Comparison of ENCODE assay signal across 9 cellular contexts in genomic region chr11:76459299-76459698, GRCh38. TPM values are rescaled to one million over a fixed set of nuclear protein-coding genes. Genes with fewer than 3 reads are reported as not detected.
DNase-seq lines count a peak whose midpoint lies in the region; ATAC-seq and TF ChIP-seq lines count a peak whose summit lies in the region.
"Had no signal": no experiment of that assay in that cellular context is flagged by ENCODE, and none has a peak within 500 bp of the region (broad histone marks: within the 10 kb centered on the region; RNA-seq: fewer than 3 reads in every experiment).

No MANE protein-coding gene starts in this region.

- H3K36me3 ChIP-seq in heart left ventricle, result peaks cover 0 to 79% (median 64%) of the 10 kb centered on the region in 9 donors
- H3K36me3 ChIP-seq in upper lobe of left lung, result peaks cover 3 to 35% (median 3%) of the 10 kb centered on the region in 4 donors
- H3K36me3 ChIP-seq in mucosa of descending colon (ENCODE audit: low read depth), result no peaks in the 10 kb centered on the region

- peak in 9 of 12 donors; percentile 7 to 56 (median 31) for TF ChIP-seq CTCF in heart left ventricle (IDR thresholded peaks at IDR 0.05)
- TF ChIP-seq CTCF in fibroblast of pulmonary artery (IDR thresholded peaks at IDR 0.05; ENCODE audit: low read length, missing control alignments), result peak; percentile 44
- peak in 4 of 6 experiments; percentile 12 to 46 (median 40) for TF ChIP-seq CTCF in upper lobe of left lung (IDR thresholded peaks at IDR 0.05)
- no peak for TF ChIP-seq CTCF in mucosa of descending colon (IDR thresholded peaks at IDR 0.05)

- intact Hi-C loops in heart left ventricle (cut with DNase I) (no loop called here), cardiac septum (cut with DNase I) (no loop called here), mucosa of descending colon (cut with DNase I, micrococcal nuclease) (no loop called here)

- no peak for TF ChIP-seq EP300 in upper lobe of left lung (IDR thresholded peaks at IDR 0.05)

- H3K4me1 ChIP-seq in heart left ventricle (peaks cover 0 to 12% (median 0%) of the 10 kb centered on the region in 12 donors), upper lobe of left lung (no peaks in the 10 kb centered on the region), mucosa of descending colon (ENCODE audit: low read depth) (no peaks in the 10 kb centered on the region)

- H3K27ac ChIP-seq in heart left ventricle (no peak overlapping the region), upper lobe of left lung (no peak overlapping the region)

- H3K27me3 ChIP-seq in heart left ventricle (no peaks in the 10 kb centered on the region), upper lobe of left lung (no peaks in the 10 kb centered on the region)

- H3K4me3 ChIP-seq in heart left ventricle (no peak overlapping the region), fibroblast of pulmonary artery (replicated peaks; ENCODE audit: low read depth, low read length) (no peak overlapping the region), upper lobe of left lung (no peak overlapping the region), mucosa of descending colon (no peak overlapping the region)

- ATAC-seq in heart left ventricle (no peak), upper lobe of left lung (ENCODE audit: low FRiP score in 2 of 2) (no peak), GM21367 (IDR thresholded peaks at IDR 0.05; ENCODE audit: unreplicated experiment) (no peak), mucosa of descending colon (no peak)
- ATAC-seq: natural killer cell treated with Interleukin-12 subunit alpha and Interleukin-12 subunit beta and Interleukin-15 and Interleukin-18, amount 100 ng/mL, for 72 hours had no signal

- TF ChIP-seq POLR2A in heart left ventricle (IDR thresholded peaks at IDR 0.05), result no peak
- TF ChIP-seq POLR2A in upper lobe of left lung (IDR thresholded peaks at IDR 0.05), result no peak

- H3K9me3 ChIP-seq in heart left ventricle, result no peaks in the 10 kb centered on the region
- no peaks in the 10 kb centered on the region for H3K9me3 ChIP-seq in upper lobe of left lung
- H3K9me3 ChIP-seq in mucosa of descending colon, result no peaks in the 10 kb centered on the region

- DNase-seq in heart left ventricle, result no peak
- DNase-seq in cardiac septum (ENCODE audit: low spot score), result no peak
- DNase-seq in RKO (ENCODE audit: low spot score), result peak; percentile 10
- no peak for DNase-seq in fibroblast of pulmonary artery (ENCODE audit: low read depth)
- no peak for DNase-seq in upper lobe of left lung
- DNase-seq in cerebellum (ENCODE audit: low spot score), result no peak
- no peak for DNase-seq in mucosa of descending colon

- WGBS in heart left ventricle, 4 donors, result 70 to 77% (median 75%) methylated on average over 4 of the region's 4 CpGs
- WGBS in upper lobe of left lung, 2 donors, result 76 to 77% methylated on average over 4 of the region's 4 CpGs

RNA-seq across cellular contexts. Expression of gene EMSY, which starts 14.5 kb away (rescaled TPM):
- total RNA-seq in heart left ventricle, result 10 to 100 TPM; 14.5 to 37.6 (median 18.6) TPM
- 10 to 100 TPM in 1 of 2 donors, 1 to 10 TPM in 1; 5.8 to 10.2 TPM for polyA plus RNA-seq in heart left ventricle
- 17.0 TPM for total RNA-seq in cardiac septum
- 10 to 100 TPM; 14.6 to 66.0 (median 20.9) TPM for total RNA-seq in upper lobe of left lung
- 57.3 TPM for total RNA-seq in cerebellum
- total RNA-seq in mucosa of descending colon, result 10 to 100 TPM; 23.2 to 31.0 (median 25.0) TPM
